ENCODE assay signal across 14 cellular contexts in genomic region chr10:24495666-24496065, GRCh38.
DNase-seq lines count a peak whose midpoint lies in the region; ATAC-seq and TF ChIP-seq lines count a peak whose summit lies in the region.
"Had no signal": no experiment of that assay in that cellular context is flagged by ENCODE, and none has a peak within 500 bp of the region (broad histone marks: within the 10 kb centered on the region; RNA-seq: fewer than 3 reads in every experiment).

No MANE protein-coding gene starts in this region.

- H3K4me2 ChIP-seq in GM23338: no peak overlapping the region

- CTCF ChIA-PET in A673 (lab: Charles Lee): no interaction called here

- H3K27ac ChIP-seq in A673 (ENCODE audit: low read depth, low read length, poor library complexity, severe bottlenecking) (peak overlapping the region; percentile 42), GM23338 (ENCODE audit: low read depth) (no peak overlapping the region), adrenal gland (peak overlapping the region in 3 of 5 donors; percentile 11 to 62 (median 31))

- POLR2A ChIA-PET in A673 (lab: Charles Lee; ENCODE audit: low non-redundant PET): no interaction called here

- H3K9me3 Mint-ChIP-seq in GM23338 (no peaks in the 10 kb centered on the region), nephron (no peaks in the 10 kb centered on the region)
- H3K9me3 Mint-ChIP-seq: CD4-positive, alpha-beta T cell had no signal

- no peaks in the 10 kb centered on the region for H4K20me1 ChIP-seq in GM23338 (replicated peaks; ENCODE audit: insufficient read depth)

- BruUV-seq in A673 (replicated peaks; lab: Mats Ljungman, UMichigan): no TSS peak

- no peak for TF ChIP-seq CTCF in A673 (conservative IDR thresholded peaks at IDR 0.05; ENCODE audit: low read depth, low read length)
- no peak for TF ChIP-seq CTCF in GM23338 (conservative IDR thresholded peaks at IDR 0.05; ENCODE audit: low read depth in 2 of 2)
- TF ChIP-seq CTCF in adrenal gland (IDR thresholded peaks at IDR 0.05): no peak
- TF ChIP-seq CTCF in nephron (IDR thresholded peaks at IDR 0.05; ENCODE audit: unreplicated experiment in 3 of 3): no peak

- H3K27me3 Mint-ChIP-seq in GM23338 (ENCODE audit: insufficient read depth, low read depth, poor library complexity) (no peaks in the 10 kb centered on the region), nephron (ENCODE audit: low read depth) (no peaks in the 10 kb centered on the region)
- H3K27me3 Mint-ChIP-seq: CD4-positive, alpha-beta T cell had no signal

- peaks cover 18% of the 10 kb centered on the region for H3K4me1 Mint-ChIP-seq in GM23338
- peaks cover 14% of the 10 kb centered on the region for H3K4me1 Mint-ChIP-seq in nephron

- no peak overlapping the region for H2AFZ ChIP-seq in GM23338

- no peaks in the 10 kb centered on the region for H3K79me2 ChIP-seq in GM23338 (replicated peaks; ENCODE audit: insufficient read depth)

- H3K27me3 ChIP-seq in A673 (replicated peaks; ENCODE audit: insufficient read depth, low read depth, low read length, poor library complexity): no peaks in the 10 kb centered on the region
- H3K27me3 ChIP-seq in GM23338 (ENCODE audit: insufficient read depth): no peaks in the 10 kb centered on the region
- no peaks in the 10 kb centered on the region for H3K27me3 ChIP-seq in adrenal gland
- H3K27me3 ChIP-seq: BE2C had no signal

- no peaks in the 10 kb centered on the region for H3K9me2 ChIP-seq in GM23338 (ENCODE audit: insufficient read depth)

- 58 to 72% (median 63%) methylated on average over 3 of the region's 3 CpGs for WGBS in adrenal gland, 4 donors

- H3K36me3 Mint-ChIP-seq in GM23338 (ENCODE audit: low read depth) (no peaks in the 10 kb centered on the region; the same call in 2 of the 3 replicates), nephron (ENCODE audit: low read depth) (peaks cover 46% of the 10 kb centered on the region)

- intact Hi-C loops in A673 (cut with micrococcal nuclease; ENCODE audit: unreplicated experiment) (no loop called here), adrenal gland (cut with DNase I) (no loop called here)

- H3K4me3 Mint-ChIP-seq in GM23338 (no peak overlapping the region), nephron (no peak overlapping the region)
- H3K4me3 Mint-ChIP-seq: CD4-positive, alpha-beta T cell had no signal

- H3K4me3 ChIP-seq in A673 (ENCODE audit: low read depth, low read length, poor library complexity, severe bottlenecking) (no peak overlapping the region), GM23338 (no peak overlapping the region), adrenal gland (no peak overlapping the region)
- H3K4me3 ChIP-seq: HAP-1 had no signal

- no peaks in the 10 kb centered on the region for H3F3A ChIP-seq in GM23338 (replicated peaks; ENCODE audit: low read depth)

- H3K4me1 ChIP-seq in A673 (ENCODE audit: insufficient read depth, low read length, poor library complexity, severe bottlenecking) (no peaks in the 10 kb centered on the region), GM23338 (ENCODE audit: insufficient read depth) (peaks cover 6% of the 10 kb centered on the region), adrenal gland (replicated peaks in 1 of 2) (peaks cover 0 to 4% of the 10 kb centered on the region in 2 donors)
- H3K4me1 ChIP-seq: BE2C had no signal

- peak in 1 of 2 donors; percentile 15 for TF ChIP-seq POLR2A in adrenal gland (IDR thresholded peaks at IDR 0.05)

- DNase-seq in A673 (ENCODE audit: low spot score) (no peak), GM23338 (ENCODE audit: low spot score) (no peak), adrenal gland (peak in 2 of 7 donors; percentile 29 to 42), GM19240 (ENCODE audit: insufficient read length, low spot score) (no peak), NCI-H2107 (lab: John Stamatoyannopoulos, UW) (no peak)
- DNase-seq: ACHN; BE2C; C1 segment of cervical spinal cord; Caco-2; CD4-positive, alpha-beta T cell; GOT3 had no signal

- ATAC-seq in GM23338: no peak
- no peak for ATAC-seq in HG03520 (IDR thresholded peaks at IDR 0.05; ENCODE audit: unreplicated experiment)

- H3K9me3 ChIP-seq in A673 (ENCODE audit: low read depth, low read length, poor library complexity, severe bottlenecking) (no peaks in the 10 kb centered on the region), adrenal gland (replicated peaks in 1 of 3) (no peaks in the 10 kb centered on the region)
- H3K9me3 ChIP-seq: BE2C, Caco-2, HAP-1 had no signal

- H3K27ac Mint-ChIP-seq in GM23338 (0 out of 2 replicates have a peak overlapping the region, but pooled peaks have one; percentile 22), nephron (peak overlapping the region in 2 of 3 experiments; percentile 1 to 64)
- H3K27ac Mint-ChIP-seq: CD4-positive, alpha-beta T cell had no signal

- H3K36me3 ChIP-seq in A673 (ENCODE audit: insufficient read depth, low read length, poor library complexity, severe bottlenecking): peaks cover 46% of the 10 kb centered on the region
- H3K36me3 ChIP-seq in GM23338 (ENCODE audit: insufficient read depth): no peaks in the 10 kb centered on the region
- H3K36me3 ChIP-seq in adrenal gland (replicated peaks in 1 of 2): no peaks in the 10 kb centered on the region
- H3K36me3 ChIP-seq: BE2C, HAP-1 had no signal

TF ChIP-seq in GM23338, 12 proteins besides CTCF, POLR2A, EP300 and RAD21 (continues in another document):
- TF ChIP-seq ZNF462 (CRISPR knock-in tag; IDR thresholded peaks at IDR 0.05) (no peak), NANOG (IDR thresholded peaks at IDR 0.05; ENCODE audit: borderline replicate concordance) (no peak), POLR2AphosphoS5 (IDR thresholded peaks at IDR 0.05; ENCODE audit: low read depth) (no peak), ETS1 (IDR thresholded peaks at IDR 0.05) (no peak), CREB1 (CRISPR knock-in tag; IDR thresholded peaks at IDR 0.05; ENCODE audit: low read depth) (no peak), EZH2 (IDR thresholded peaks at IDR 0.05; ENCODE audit: low read depth, unreplicated experiment) (no peak), STAT1 (IDR thresholded peaks at IDR 0.05; ENCODE audit: unreplicated experiment) (no peak)
